In the genomic region with DNA sequence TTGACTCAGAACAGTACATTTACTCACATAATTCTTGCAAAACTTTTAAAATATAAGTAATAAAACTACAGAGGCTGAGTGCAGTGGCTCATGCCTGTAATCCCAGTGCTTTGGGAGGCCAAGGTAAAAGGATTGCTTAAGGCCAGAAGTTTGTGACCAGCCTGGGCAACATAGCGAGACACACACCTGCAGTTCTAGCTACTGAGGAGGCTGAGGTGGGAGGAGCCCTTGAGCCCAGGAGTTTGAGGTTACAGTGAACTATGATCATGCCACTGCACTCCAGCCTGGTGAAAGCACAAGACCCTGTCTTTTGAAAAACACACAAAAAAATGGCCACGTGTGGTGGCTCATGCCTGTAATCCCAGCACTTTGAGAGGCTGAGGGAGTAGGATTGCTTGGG, we compare ENCODE assay signal across 1 cellular context.
TF ChIP-seq lines count a peak whose summit lies in the region.

No MANE protein-coding gene starts in this region.

TF ChIP-seq in HCT116, 20 proteins besides CTCF, POLR2A, EP300 and RAD21 (continued from another document):
- TF ChIP-seq, protein P1, sequence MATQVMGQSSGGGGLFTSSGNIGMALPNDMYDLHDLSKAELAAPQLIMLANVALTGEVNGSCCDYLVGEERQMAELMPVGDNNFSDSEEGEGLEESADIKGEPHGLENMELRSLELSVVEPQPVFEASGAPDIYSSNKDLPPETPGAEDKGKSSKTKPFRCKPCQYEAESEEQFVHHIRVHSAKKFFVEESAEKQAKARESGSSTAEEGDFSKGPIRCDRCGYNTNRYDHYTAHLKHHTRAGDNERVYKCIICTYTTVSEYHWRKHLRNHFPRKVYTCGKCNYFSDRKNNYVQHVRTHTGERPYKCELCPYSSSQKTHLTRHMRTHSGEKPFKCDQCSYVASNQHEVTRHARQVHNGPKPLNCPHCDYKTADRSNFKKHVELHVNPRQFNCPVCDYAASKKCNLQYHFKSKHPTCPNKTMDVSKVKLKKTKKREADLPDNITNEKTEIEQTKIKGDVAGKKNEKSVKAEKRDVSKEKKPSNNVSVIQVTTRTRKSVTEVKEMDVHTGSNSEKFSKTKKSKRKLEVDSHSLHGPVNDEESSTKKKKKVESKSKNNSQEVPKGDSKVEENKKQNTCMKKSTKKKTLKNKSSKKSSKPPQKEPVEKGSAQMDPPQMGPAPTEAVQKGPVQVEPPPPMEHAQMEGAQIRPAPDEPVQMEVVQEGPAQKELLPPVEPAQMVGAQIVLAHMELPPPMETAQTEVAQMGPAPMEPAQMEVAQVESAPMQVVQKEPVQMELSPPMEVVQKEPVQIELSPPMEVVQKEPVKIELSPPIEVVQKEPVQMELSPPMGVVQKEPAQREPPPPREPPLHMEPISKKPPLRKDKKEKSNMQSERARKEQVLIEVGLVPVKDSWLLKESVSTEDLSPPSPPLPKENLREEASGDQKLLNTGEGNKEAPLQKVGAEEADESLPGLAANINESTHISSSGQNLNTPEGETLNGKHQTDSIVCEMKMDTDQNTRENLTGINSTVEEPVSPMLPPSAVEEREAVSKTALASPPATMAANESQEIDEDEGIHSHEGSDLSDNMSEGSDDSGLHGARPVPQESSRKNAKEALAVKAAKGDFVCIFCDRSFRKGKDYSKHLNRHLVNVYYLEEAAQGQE (IDR thresholded peaks at IDR 0.05; ENCODE audit: low read depth) = no peak
- TF ChIP-seq JUND (IDR thresholded peaks at IDR 0.05) (no peak), FOSL1 (IDR thresholded peaks at IDR 0.05; ENCODE audit: low read depth) (no peak), CEBPB (IDR thresholded peaks at IDR 0.05; ENCODE audit: low read depth) (no peak)
- TF ChIP-seq, protein P2, sequence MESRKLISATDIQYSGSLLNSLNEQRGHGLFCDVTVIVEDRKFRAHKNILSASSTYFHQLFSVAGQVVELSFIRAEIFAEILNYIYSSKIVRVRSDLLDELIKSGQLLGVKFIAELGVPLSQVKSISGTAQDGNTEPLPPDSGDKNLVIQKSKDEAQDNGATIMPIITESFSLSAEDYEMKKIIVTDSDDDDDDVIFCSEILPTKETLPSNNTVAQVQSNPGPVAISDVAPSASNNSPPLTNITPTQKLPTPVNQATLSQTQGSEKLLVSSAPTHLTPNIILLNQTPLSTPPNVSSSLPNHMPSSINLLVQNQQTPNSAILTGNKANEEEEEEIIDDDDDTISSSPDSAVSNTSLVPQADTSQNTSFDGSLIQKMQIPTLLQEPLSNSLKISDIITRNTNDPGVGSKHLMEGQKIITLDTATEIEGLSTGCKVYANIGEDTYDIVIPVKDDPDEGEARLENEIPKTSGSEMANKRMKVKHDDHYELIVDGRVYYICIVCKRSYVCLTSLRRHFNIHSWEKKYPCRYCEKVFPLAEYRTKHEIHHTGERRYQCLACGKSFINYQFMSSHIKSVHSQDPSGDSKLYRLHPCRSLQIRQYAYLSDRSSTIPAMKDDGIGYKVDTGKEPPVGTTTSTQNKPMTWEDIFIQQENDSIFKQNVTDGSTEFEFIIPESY (IDR thresholded peaks at IDR 0.05; ENCODE audit: extremely low read depth, insufficient replicate concordance, low read length) = no peak
TF ChIP-seq in HCT116: peak in this region for 0.
